Comparison of ENCODE assay signal across 27 cellular contexts in the genomic region with DNA sequence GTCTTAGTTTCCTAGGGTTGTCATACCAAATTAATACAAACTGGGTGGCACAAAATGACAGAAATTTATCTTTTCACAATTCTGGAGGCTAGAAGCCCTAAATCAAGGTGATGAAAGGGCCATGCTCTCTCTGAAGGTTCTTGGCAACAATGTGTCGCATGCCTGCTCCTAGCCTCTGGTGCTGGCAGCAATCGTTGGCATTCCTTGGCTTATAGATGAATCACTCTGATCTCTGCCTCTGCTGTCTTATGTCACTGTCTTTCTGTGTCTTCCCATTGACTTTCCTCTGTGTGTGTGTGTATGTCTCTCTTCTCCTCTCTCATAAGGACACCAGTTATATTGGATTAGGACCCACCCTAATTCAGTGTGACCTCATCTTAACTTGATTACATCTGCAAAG.
"Had no signal": no experiment of that assay in that cellular context is flagged by ENCODE, and none has a peak within 500 bp of the region (broad histone marks: within the 10 kb centered on the region; RNA-seq: fewer than 3 reads in every experiment).

No MANE protein-coding gene starts in this region.

- ATAC-seq: activated CD4-positive, alpha-beta T cell treated with anti-CD3 and anti-CD28 coated beads for 36 hours; activated CD8-positive, alpha-beta memory T cell treated with anti-CD3 and anti-CD28 coated beads, Interleukin-2, amount 10 ng/mL, durations not matched to agents 7 days and 5 days; activated CD8-positive, alpha-beta T cell treated with anti-CD3 and anti-CD28 coated beads, Interleukin-2, amount 10 ng/mL, durations not matched to agents 7 days and 5 days; activated naive CD8-positive, alpha-beta T cell treated with anti-CD3 and anti-CD28 coated beads, Interleukin-2, amount 50 U/mL, for 24 hours; gastrocnemius medialis; left colon; sciatic nerve had no signal

- DNase-seq: activated CD4-positive, alpha-beta T cell treated with anti-CD3 and anti-CD28 coated beads for 36 hours; activated CD4-positive, CD25-positive, alpha-beta regulatory T cell; activated CD8-positive, alpha-beta memory T cell treated with anti-CD3 and anti-CD28 coated beads, Interleukin-2, amount 10 ng/mL, durations not matched to agents 7 days and 5 days; activated CD8-positive, alpha-beta T cell treated with anti-CD3 and anti-CD28 coated beads, Interleukin-2, amount 10 ng/mL, durations not matched to agents 7 days and 5 days; activated naive CD8-positive, alpha-beta T cell treated with anti-CD3 and anti-CD28 coated beads, Interleukin-2, amount 50 U/mL, for 24 hours; activated T-cell treated with anti-CD3 and anti-CD28 coated beads, Interleukin-2, amount 50 U/mL, for 48 hours; amygdala; central memory CD4-positive, alpha-beta T cell; gastrocnemius medialis; islet precursor cell; left colon; mammary epithelial cell; naive B cell; nephron progenitor cell; retina; small intestine; stimulated activated CD4-positive, alpha-beta T cell treated with anti-CD3 and anti-CD28 coated beads, Interleukin-1b, Interleukin-23, amount 100 ng/mL, for 48 hours; stimulated activated CD4-positive, alpha-beta T cell treated with anti-CD3 and anti-CD28 coated beads, Interleukin-4, amount 100 ng/mL, for 4 hours; stimulated activated CD8-positive, alpha-beta memory T cell treated with anti-CD3 and anti-CD28 coated beads, Interleukin-4, amount 100 ng/mL, for 48 hours; stimulated activated naive CD4-positive, alpha-beta T cell; T-helper 1 cell had no signal

- H3K4me3 ChIP-seq: esophagus muscularis mucosa, gastrocnemius medialis, hepatocyte, suprapubic skin, tibial nerve, vagina had no signal
